20 cellular contexts compared by ENCODE assay signal in genomic region chr12:79019672-79020071, GRCh38.
DNase-seq lines count a peak whose midpoint lies in the region; ATAC-seq and TF ChIP-seq lines count a peak whose summit lies in the region.
"Had no signal": no experiment of that assay in that cellular context is flagged by ENCODE, and none has a peak within 500 bp of the region (broad histone marks: within the 10 kb centered on the region; RNA-seq: fewer than 3 reads in every experiment).

No MANE protein-coding gene starts in this region.

- no peaks in the 10 kb centered on the region for H3K9me3 ChIP-seq in ascending aorta
- H3K9me3 ChIP-seq: lower lobe of right lung, thyroid gland had no signal

- intact Hi-C loops in cardiac septum (cut with DNase I) = no loop called here
- intact Hi-C loops in ascending aorta (cut with DNase I) = no loop called here

- H3K27ac ChIP-seq in ascending aorta = no peak overlapping the region
- H3K27ac ChIP-seq: BLaER1 treated with 17β-estradiol and CSF1 and Interleukin-3, amounts not matched to agents 10 nM and 100 nM; brain microvascular endothelial cell; lower lobe of right lung; thyroid gland; VCaP had no signal

- ATAC-seq in GM19035 (IDR thresholded peaks at IDR 0.05; ENCODE audit: unreplicated experiment) (peak; percentile 77), GM21737 (IDR thresholded peaks at IDR 0.05; ENCODE audit: unreplicated experiment) (peak; percentile 73), HG03342 (IDR thresholded peaks at IDR 0.05; ENCODE audit: unreplicated experiment) (peak; percentile 62), HG03565 (IDR thresholded peaks at IDR 0.05; ENCODE audit: unreplicated experiment) (no peak)
- ATAC-seq in natural killer cell treated with Interleukin-12 subunit alpha and Interleukin-12 subunit beta and Interleukin-15 and Interleukin-18, amount 100 ng/mL, for 72 hours = peak in 1 of 2 donors; percentile 40
- ATAC-seq: lower lobe of right lung, PC-3 had no signal

- peaks cover 0 to 15% of the 10 kb centered on the region in 2 donors for H3K4me1 Mint-ChIP-seq in natural killer cell treated with Interleukin-12 subunit alpha and Interleukin-12 subunit beta and Interleukin-15 and Interleukin-18, amount 100 ng/mL, for 72 hours (ENCODE audit: low read depth in 2 of 2)

- H3K27ac Mint-ChIP-seq in natural killer cell treated with Interleukin-12 subunit alpha and Interleukin-12 subunit beta and Interleukin-15 and Interleukin-18, amount 100 ng/mL, for 72 hours = no peak overlapping the region
- H3K27ac Mint-ChIP-seq: nephron had no signal

- H3K4me3 Mint-ChIP-seq in natural killer cell treated with Interleukin-12 subunit alpha and Interleukin-12 subunit beta and Interleukin-15 and Interleukin-18, amount 100 ng/mL, for 72 hours = peak overlapping the region; percentile 45
- H3K4me3 Mint-ChIP-seq: nephron had no signal

- no peak for DNase-seq in natural killer cell treated with Interleukin-12 subunit alpha and Interleukin-12 subunit beta and Interleukin-15 and Interleukin-18, amount 100 ng/mL, for 72 hours (ENCODE audit: low spot score)
- DNase-seq in cardiac septum (ENCODE audit: low spot score) (no peak), NCI-H524 treated with DMSO at 0.1 percent for 48 hours (lab: John Stamatoyannopoulos, UW) (no peak), ascending aorta (ENCODE audit: low spot score in 2 of 2) (no peak)
- DNase-seq: activated naive CD4-positive, alpha-beta T cell treated with Interleukin-2 at 50 U/mL for 16 hours; DMS53; lower lobe of right lung; NCI-H187 treated with DMSO at 0.1 percent for 48 hours; NCI-H526; stimulated activated CD8-positive, alpha-beta memory T cell treated with anti-CD3 and anti-CD28 coated beads, Interleukin-4, amount 100 ng/mL, for 48 hours; thyroid gland had no signal

- no peak for TF ChIP-seq CTCF in ascending aorta (IDR thresholded peaks at IDR 0.05)

- no peaks in the 10 kb centered on the region for H3K4me1 ChIP-seq in ascending aorta
- H3K4me1 ChIP-seq: lower lobe of right lung, thyroid gland had no signal

- H3K27me3 ChIP-seq in ascending aorta = no peaks in the 10 kb centered on the region
- H3K27me3 ChIP-seq: BLaER1 treated with 17β-estradiol and CSF1 and Interleukin-3, amounts not matched to agents 10 nM and 100 nM; brain microvascular endothelial cell; thyroid gland had no signal

- no peaks in the 10 kb centered on the region for H3K27me3 Mint-ChIP-seq in natural killer cell treated with Interleukin-12 subunit alpha and Interleukin-12 subunit beta and Interleukin-15 and Interleukin-18, amount 100 ng/mL, for 72 hours

- H3K36me3 ChIP-seq in ascending aorta = no peaks in the 10 kb centered on the region
- H3K36me3 ChIP-seq: brain microvascular endothelial cell, lower lobe of right lung, thyroid gland had no signal

- H3K9me3 Mint-ChIP-seq in natural killer cell treated with Interleukin-12 subunit alpha and Interleukin-12 subunit beta and Interleukin-15 and Interleukin-18, amount 100 ng/mL, for 72 hours = peaks cover 12% of the 10 kb centered on the region

- no peak overlapping the region for H3K4me3 ChIP-seq in ascending aorta
- H3K4me3 ChIP-seq: BLaER1 treated with 17β-estradiol and CSF1 and Interleukin-3, amounts not matched to agents 10 nM and 100 nM; lower lobe of right lung; thyroid gland had no signal

- H3K36me3 Mint-ChIP-seq in natural killer cell treated with Interleukin-12 subunit alpha and Interleukin-12 subunit beta and Interleukin-15 and Interleukin-18, amount 100 ng/mL, for 72 hours = peaks cover 9% of the 10 kb centered on the region
